19 cellular contexts compared by ENCODE assay signal in the genomic region with DNA sequence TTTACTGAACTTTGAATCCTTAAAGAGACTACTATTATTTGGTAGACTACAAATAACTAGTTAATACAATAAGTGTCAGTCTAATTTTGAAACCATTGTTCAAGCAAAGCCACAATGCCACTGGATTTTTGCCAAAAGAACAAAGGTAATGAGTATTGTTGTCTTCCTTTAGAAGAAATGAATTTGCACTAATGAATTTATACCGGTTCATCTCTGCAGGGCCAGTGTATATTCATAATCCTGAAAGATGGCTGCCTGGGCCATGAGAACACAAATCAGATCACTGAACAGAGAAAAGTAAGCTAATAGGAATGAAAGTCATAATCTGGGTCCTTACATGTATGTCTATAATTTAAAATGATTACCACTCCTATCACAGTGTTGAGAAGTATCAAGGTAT.
"Had no signal": no experiment of that assay in that cellular context is flagged by ENCODE, and none has a peak within 500 bp of the region (broad histone marks: within the 10 kb centered on the region; RNA-seq: fewer than 3 reads in every experiment).

No MANE protein-coding gene starts in this region.

- DNase-seq: Karpas-422, KBM-7, MG63, NCI-H1092 treated with DMSO at 0.1 percent for 48 hours, NCI-H1436, NCI-H187, NCI-H2029, NCI-H2081 treated with DMSO at 0.1 percent for 48 hours, NCI-H2171, NCI-H226, NCI-H446, NCI-H510A treated with DMSO at 0.1 percent for 48 hours, NCI-H526, NCI-H82, Right ventricle myocardium superior, RPMI8226, SIG-M5 had no signal

- H3K4me3 ChIP-seq: MG63, SJSA1, SK-N-MC had no signal

- H3K27ac ChIP-seq: SJSA1 had no signal

- H3K27me3 ChIP-seq: MG63, SJSA1 had no signal

- H3K4me1 ChIP-seq: SJSA1 had no signal
